In genomic region chr1:8598783-8599182, GRCh38 we compare ENCODE assay signal across 11 cellular contexts.
A peak's percentile ranks its signal among the peaks of the same experiment; 100 is the strongest.
DNase-seq lines count a peak whose midpoint lies in the region; ATAC-seq and TF ChIP-seq lines count a peak whose summit lies in the region.
"Had no signal": no experiment of that assay in that cellular context is flagged by ENCODE, and none has a peak within 500 bp of the region (broad histone marks: within the 10 kb centered on the region; RNA-seq: fewer than 3 reads in every experiment).

No MANE protein-coding gene starts in this region.

- DNase-seq in NCI-H82 (lab: John Stamatoyannopoulos, UW) (peak; percentile 29), NCI-H82 treated with DMSO at 0.1 percent for 48 hours (lab: John Stamatoyannopoulos, UW; ENCODE audit: unreplicated experiment) (no peak), glutamatergic neuron (peak; percentile 28), nephron progenitor cell (peak; percentile 15), type B pancreatic cell (ENCODE audit: extremely low spot score, unreplicated experiment) (no peak), NCI-H2107 (lab: John Stamatoyannopoulos, UW) (no peak), middle frontal gyrus (ENCODE audit: extremely low spot score, low spot score) (no peak)
- DNase-seq: 8988T, GDM1, Kasumi-1 had no signal

- H3K36me3 Mint-ChIP-seq in glutamatergic neuron (ENCODE audit: unreplicated experiment), result peaks cover 7% of the 10 kb centered on the region
- peaks cover 26% of the 10 kb centered on the region for H3K36me3 Mint-ChIP-seq in nephron progenitor cell (ENCODE audit: low read depth)
- H3K36me3 Mint-ChIP-seq in type B pancreatic cell, result peaks cover 15% of the 10 kb centered on the region

- ATAC-seq in GM18867 (IDR thresholded peaks at IDR 0.05; ENCODE audit: unreplicated experiment), result no peak

- TF ChIP-seq CTCF in glutamatergic neuron (IDR thresholded peaks at IDR 0.05; ENCODE audit: partially characterized antibody, unreplicated experiment) (no peak), nephron progenitor cell (IDR thresholded peaks at IDR 0.05) (no peak), type B pancreatic cell (conservative IDR thresholded peaks at IDR 0.05) (no peak)

- peak overlapping the region; percentile 73 for H3K4me3 Mint-ChIP-seq in glutamatergic neuron (ENCODE audit: unreplicated experiment)
- no peak overlapping the region for H3K4me3 Mint-ChIP-seq in nephron progenitor cell
- no peak overlapping the region for H3K4me3 Mint-ChIP-seq in type B pancreatic cell

- peaks cover 23% of the 10 kb centered on the region for H3K9me3 Mint-ChIP-seq in glutamatergic neuron (ENCODE audit: unreplicated experiment)
- peaks cover 10% of the 10 kb centered on the region for H3K9me3 Mint-ChIP-seq in nephron progenitor cell
- no peaks in the 10 kb centered on the region for H3K9me3 Mint-ChIP-seq in type B pancreatic cell

- H3K27ac Mint-ChIP-seq in glutamatergic neuron (ENCODE audit: unreplicated experiment) (peak overlapping the region; percentile 97), nephron progenitor cell (peak overlapping the region; percentile 92), type B pancreatic cell (peak overlapping the region; percentile 58)

- H3K27me3 Mint-ChIP-seq in glutamatergic neuron (ENCODE audit: unreplicated experiment), result peaks cover 19% of the 10 kb centered on the region
- H3K27me3 Mint-ChIP-seq in nephron progenitor cell (ENCODE audit: low read depth, poor library complexity), result no peaks in the 10 kb centered on the region
- H3K27me3 Mint-ChIP-seq in type B pancreatic cell, result no peaks in the 10 kb centered on the region

- peaks cover 54% of the 10 kb centered on the region for H3K4me1 Mint-ChIP-seq in glutamatergic neuron (ENCODE audit: low read depth, unreplicated experiment)
- H3K4me1 Mint-ChIP-seq in nephron progenitor cell, result peaks cover 63% of the 10 kb centered on the region
- H3K4me1 Mint-ChIP-seq in type B pancreatic cell (ENCODE audit: unreplicated experiment), result peaks cover 39% of the 10 kb centered on the region

Comparison
In these comparisons a context has a peak if more than half of its experiments do, and no peak if none do; other contexts are left out.
1. DNase-seq: peak in NCI-H82 (single experiment), glutamatergic neuron (single experiment) and nephron progenitor cell (single experiment); none in NCI-H82 treated with DMSO at 0.1 percent for 48 hours (single experiment), type B pancreatic cell (single experiment), NCI-H2107 (single experiment) and middle frontal gyrus (single experiment).
2. Peak in every context shown above with its lines, with median percentiles within 50 percentile points of each other: H3K27ac Mint-ChIP-seq.